Comparison of ENCODE assay signal across 8 cellular contexts in genomic region chr6:139027620-139028182, GRCh38.
DNase-seq lines count a peak whose midpoint lies in the region; ATAC-seq and TF ChIP-seq lines count a peak whose summit lies in the region.

No MANE protein-coding gene starts in this region.

- H4K20me1 ChIP-seq in MM.1S (ENCODE audit: insufficient read depth, low read length), result no peaks in the 10 kb centered on the region

- peak overlapping the region; percentile 43; the same call in 1 of the 2 replicates for H3K27ac ChIP-seq in MM.1S (ENCODE audit: low read length)

- peak overlapping the region; percentile 89 for H2AFZ ChIP-seq in MM.1S (ENCODE audit: low read length)

- peaks cover 12% of the 10 kb centered on the region for H3K4me1 Mint-ChIP-seq in T-helper 2 cell treated with Interferon-gamma antibody and Interleukin-4, amounts not matched to agents 5 μg/mL and 100 μg/mL, for 36 hours (ENCODE audit: low read depth)
- peaks cover 16% of the 10 kb centered on the region for H3K4me1 Mint-ChIP-seq in central memory CD8-positive, alpha-beta T cell
- peaks cover 12% of the 10 kb centered on the region for H3K4me1 Mint-ChIP-seq in memory B cell

- DNase-seq in NCI-H446 (lab: John Stamatoyannopoulos, UW) (peak; percentile 16 to 20), NCI-H446 treated with DMSO at 0.1 percent for 48 hours (lab: John Stamatoyannopoulos, UW) (no peak), MM.1S (peak; percentile 7), memory B cell (ENCODE audit: low spot score in 2 of 2) (no peak)
- DNase-seq in T-helper 2 cell treated with Interferon-gamma antibody and Interleukin-4, amounts not matched to agents 5 μg/mL and 100 μg/mL, for 36 hours (ENCODE audit: low spot score), result peak; percentile 45
- no peak for DNase-seq in central memory CD8-positive, alpha-beta T cell (ENCODE audit: low spot score in 2 of 2)
- peak; percentile 49 for DNase-seq in stimulated activated naive CD8-positive, alpha-beta T cell treated with anti-CD3 and anti-CD28 coated beads, Interleukin-15, Interleukin-2, amounts not matched to agents 100 U/mL and 50 U/mL, for 24 hours

- no peaks in the 10 kb centered on the region for H3K9me2 ChIP-seq in MM.1S (replicated peaks; ENCODE audit: insufficient read depth, low read length)

- H3K4me3 Mint-ChIP-seq in T-helper 2 cell treated with Interferon-gamma antibody and Interleukin-4, amounts not matched to agents 5 μg/mL and 100 μg/mL, for 36 hours, result peak overlapping the region; percentile 82
- no peak overlapping the region for H3K4me3 Mint-ChIP-seq in central memory CD8-positive, alpha-beta T cell
- H3K4me3 Mint-ChIP-seq in memory B cell, result peak overlapping the region; percentile 94

- peaks cover 2% of the 10 kb centered on the region for H3K36me3 Mint-ChIP-seq in T-helper 2 cell treated with Interferon-gamma antibody and Interleukin-4, amounts not matched to agents 5 μg/mL and 100 μg/mL, for 36 hours (ENCODE audit: low read depth)
- peaks cover 2% of the 10 kb centered on the region for H3K36me3 Mint-ChIP-seq in central memory CD8-positive, alpha-beta T cell (ENCODE audit: insufficient read depth)
- no peaks in the 10 kb centered on the region for H3K36me3 Mint-ChIP-seq in memory B cell

- peaks cover 20% of the 10 kb centered on the region for H3K79me2 ChIP-seq in MM.1S (ENCODE audit: low read length)

- no peaks in the 10 kb centered on the region for H3K27me3 Mint-ChIP-seq in T-helper 2 cell treated with Interferon-gamma antibody and Interleukin-4, amounts not matched to agents 5 μg/mL and 100 μg/mL, for 36 hours (ENCODE audit: low read depth)
- H3K27me3 Mint-ChIP-seq in central memory CD8-positive, alpha-beta T cell, result no peaks in the 10 kb centered on the region
- H3K27me3 Mint-ChIP-seq in memory B cell, result no peaks in the 10 kb centered on the region

- no peaks in the 10 kb centered on the region for H3K27me3 ChIP-seq in MM.1S (replicated peaks; ENCODE audit: insufficient read depth, low read length)

- peaks cover 6% of the 10 kb centered on the region; the same call in 1 of the 2 replicates for H3F3A ChIP-seq in MM.1S (ENCODE audit: insufficient read depth, low read length)

- H3K27ac Mint-ChIP-seq in T-helper 2 cell treated with Interferon-gamma antibody and Interleukin-4, amounts not matched to agents 5 μg/mL and 100 μg/mL, for 36 hours, result peak overlapping the region; percentile 92
- H3K27ac Mint-ChIP-seq in central memory CD8-positive, alpha-beta T cell (ENCODE audit: low read depth), result peak overlapping the region; percentile 95
- H3K27ac Mint-ChIP-seq in memory B cell, result peak overlapping the region; percentile 76

- peak overlapping the region; percentile 74; the same call in 1 of the 2 replicates for H3K9ac ChIP-seq in MM.1S (ENCODE audit: low read length)

- peaks cover 7% of the 10 kb centered on the region; the same call in 1 of the 2 replicates for H3K4me1 ChIP-seq in MM.1S (ENCODE audit: low read length)

- no peak for ATAC-seq in central memory CD8-positive, alpha-beta T cell (replicated peaks; ENCODE audit: extremely low read depth, poor library complexity, severe bottlenecking)
- ATAC-seq in memory B cell (ENCODE audit: low read depth) (no peak), GM19395 (IDR thresholded peaks at IDR 0.05; ENCODE audit: unreplicated experiment) (no peak)
- ATAC-seq in stimulated activated naive CD8-positive, alpha-beta T cell treated with anti-CD3 and anti-CD28 coated beads, Interleukin-15, Interleukin-2, amounts not matched to agents 100 U/mL and 50 U/mL, for 24 hours, result peak; percentile 60

- no peaks in the 10 kb centered on the region for H3K36me3 ChIP-seq in MM.1S (replicated peaks; ENCODE audit: insufficient read depth, low read length)

- H3K4me2 ChIP-seq in MM.1S (ENCODE audit: low read depth, low read length), result peak overlapping the region; percentile 89

- peak overlapping the region; percentile 95 for H3K4me3 ChIP-seq in MM.1S (ENCODE audit: low read length)

- no peaks in the 10 kb centered on the region for H3K9me3 ChIP-seq in MM.1S (replicated peaks; ENCODE audit: insufficient read depth, low read length)

- no peak for TF ChIP-seq CTCF in MM.1S (IDR thresholded peaks at IDR 0.05; ENCODE audit: low read length)

- H3K9me3 Mint-ChIP-seq in T-helper 2 cell treated with Interferon-gamma antibody and Interleukin-4, amounts not matched to agents 5 μg/mL and 100 μg/mL, for 36 hours, result no peaks in the 10 kb centered on the region
- H3K9me3 Mint-ChIP-seq in central memory CD8-positive, alpha-beta T cell, result no peaks in the 10 kb centered on the region
- H3K9me3 Mint-ChIP-seq in memory B cell, result no peaks in the 10 kb centered on the region

Comparison
In these comparisons a context has a peak if more than half of its experiments do, and no peak if none do; other contexts are left out.
1. DNase-seq: peak in NCI-H446 (2 of 2), MM.1S (single experiment), T-helper 2 cell treated with Interferon-gamma antibody and Interleukin-4, amounts not matched to agents 5 μg/mL and 100 μg/mL, for 36 hours (single experiment) and stimulated activated naive CD8-positive, alpha-beta T cell treated with anti-CD3 and anti-CD28 coated beads, Interleukin-15, Interleukin-2, amounts not matched to agents 100 U/mL and 50 U/mL, for 24 hours (single experiment); none in NCI-H446 treated with DMSO at 0.1 percent for 48 hours (single experiment), central memory CD8-positive, alpha-beta T cell (0 of 2) and memory B cell (0 of 2).
2. Peak in every context shown above with its lines, with median percentiles within 50 percentile points of each other: H3K27ac Mint-ChIP-seq.